8 cellular contexts compared by ENCODE assay signal in genomic region chr3:49813497-49814174, GRCh38. TPM values are rescaled to one million over a fixed set of nuclear protein-coding genes. Genes with fewer than 3 reads are reported as not detected.
DNase-seq lines count a peak whose midpoint lies in the region; ATAC-seq and TF ChIP-seq lines count a peak whose summit lies in the region.

UBA7 (minus strand) TSS chr3:49813953; CDS start chr3:49813787, 166 bp downstream.

- intact Hi-C loops in CD4-positive, alpha-beta memory T cell (cut with micrococcal nuclease), result loop anchor here (1.0 kb wide), 1 partner anchor 10 kb away; the partner anchor contains the start of gene INKA1
- intact Hi-C loops in left ventricle myocardium inferior (cut with micrococcal nuclease), result no loop called here

- peak in 4 of 5 donors; percentile 43 to 56 (median 49) for DNase-seq in CD4-positive, alpha-beta memory T cell
- peak; percentile 11 for DNase-seq in NCI-H446 treated with DMSO at 0.1 percent for 48 hours (lab: John Stamatoyannopoulos, UW)
- DNase-seq in left ventricle myocardium inferior, result peak; percentile 48
- DNase-seq in HEK293T (ENCODE audit: extremely low spot score), result no peak
- no peak for DNase-seq in SKM-1 treated with dmso at 0.1 percent for 144 hours (lab: John Stamatoyannopoulos, UW; ENCODE audit: unreplicated experiment)

- peak within 1 kb of the TSS; percentile 60 to 82 for H3K4me3 ChIP-seq in CD4-positive, alpha-beta memory T cell (ENCODE audit: low read length in 2 of 2)
- H3K4me3 ChIP-seq in left ventricle myocardium inferior (peak within 1 kb of the TSS; percentile 67), skeletal muscle satellite cell (ENCODE audit: low read length) (peak within 1 kb of the TSS; percentile 70)

- peak within 1 kb of the TSS; percentile 70 for H3K9ac ChIP-seq in skeletal muscle satellite cell (ENCODE audit: low read depth, low read length)

- H3K27ac Mint-ChIP-seq in CD4-positive, alpha-beta memory T cell, result peak within 1 kb of the TSS; percentile 93 to 98 (median 96)

- peaks cover 14 to 44% (median 27%) of the 10 kb centered on the region in 4 donors for H3K4me1 Mint-ChIP-seq in CD4-positive, alpha-beta memory T cell

- CTCF ChIA-PET in CD4-positive, alpha-beta memory T cell (lab: Charles Lee; ENCODE audit: partially characterized antibody), result interaction anchor here (0.5 to 6.2 kb wide), 10 partner anchors 8 to 1990 kb away, joined by 3 to 47 read pairs (median 4); partner anchors contain the start of genes CDHR4 and INKA1
- CTCF ChIA-PET in HEK293T (lab: Yijun Ruan, JAX), result no interaction called here

- peak within 1 kb of the TSS; percentile 91 for H3K4me2 ChIP-seq in skeletal muscle satellite cell (ENCODE audit: low read length)

- no peaks in the 10 kb centered on the region for H3K9me3 Mint-ChIP-seq in CD4-positive, alpha-beta memory T cell

- H3K4me3 Mint-ChIP-seq in CD4-positive, alpha-beta memory T cell, result peak within 1 kb of the TSS; percentile 94 to 99 (median 97)

- TF ChIP-seq CTCF in left ventricle myocardium inferior (IDR thresholded peaks at IDR 0.05; ENCODE audit: borderline replicate concordance), result no peak

- H3K9me3 ChIP-seq in CD4-positive, alpha-beta memory T cell (ENCODE audit: control insufficient read depth in 1 of 2, low read length in 2 of 2), result no peaks in the 10 kb centered on the region
- no peaks in the 10 kb centered on the region for H3K9me3 ChIP-seq in left ventricle myocardium inferior (replicated peaks)
- no peaks in the 10 kb centered on the region for H3K9me3 ChIP-seq in skeletal muscle satellite cell (replicated peaks; ENCODE audit: low read length)

- peak within 1 kb of the TSS; percentile 79 for H3K27ac ChIP-seq in CD4-positive, alpha-beta memory T cell (ENCODE audit: low read depth, low read length)
- no peak within 1 kb of the TSS for H3K27ac ChIP-seq in adipose tissue (ENCODE audit: low read depth, low read length)
- H3K27ac ChIP-seq in left ventricle myocardium inferior (replicated peaks), result peak within 1 kb of the TSS; percentile 88

- H3K4me1 ChIP-seq in CD4-positive, alpha-beta memory T cell (ENCODE audit: insufficient read depth, low read length), result peaks cover 30% of the 10 kb centered on the region
- H3K4me1 ChIP-seq in left ventricle myocardium inferior, result peaks cover 37% of the 10 kb centered on the region
- peaks cover 12% of the 10 kb centered on the region for H3K4me1 ChIP-seq in skeletal muscle satellite cell (ENCODE audit: control insufficient read depth, insufficient read depth, low read length)

- peaks cover 20 to 44% of the 10 kb centered on the region in 2 donors for H3K36me3 Mint-ChIP-seq in CD4-positive, alpha-beta memory T cell

- peaks cover 38% of the 10 kb centered on the region for H3K36me3 ChIP-seq in CD4-positive, alpha-beta memory T cell (ENCODE audit: insufficient read depth, low read length)
- H3K36me3 ChIP-seq in left ventricle myocardium inferior, result peaks cover 26% of the 10 kb centered on the region
- no peaks in the 10 kb centered on the region for H3K36me3 ChIP-seq in skeletal muscle satellite cell (ENCODE audit: insufficient read depth, low read length)

- POLR2A ChIA-PET in CD4-positive, alpha-beta memory T cell (lab: Charles Lee; ENCODE audit: partially characterized antibody), result interaction anchor here (0.7 to 5.0 kb wide), 12 partner anchors 10 to 792 kb away, joined by 3 to 87 read pairs (median 4); partner anchors contain the start of genes INKA1, IP6K1, NDUFAF3 and RBM5
- POLR2A ChIA-PET in HEK293T (lab: Yijun Ruan, JAX), result interaction anchor here (3.0 kb wide), 1 partner anchor 11 kb away, joined by 9 read pairs; the partner anchor contains the start of gene INKA1

- ATAC-seq in GM21423 (IDR thresholded peaks at IDR 0.05; ENCODE audit: unreplicated experiment), result peak; percentile 87

- H3K27me3 Mint-ChIP-seq in CD4-positive, alpha-beta memory T cell, result no peaks in the 10 kb centered on the region

- 5 to 17% (median 6%) methylated on average over 9 of the region's 9 CpGs for WGBS in adipose tissue, 3 donors

- no peaks in the 10 kb centered on the region for H3K27me3 ChIP-seq in CD4-positive, alpha-beta memory T cell (ENCODE audit: insufficient read depth, low read length)
- H3K27me3 ChIP-seq in left ventricle myocardium inferior (ENCODE audit: low read depth), result no peaks in the 10 kb centered on the region
- H3K27me3 ChIP-seq in skeletal muscle satellite cell (ENCODE audit: control insufficient read depth, insufficient read depth, low read length), result no peaks in the 10 kb centered on the region

TF ChIP-seq in HEK293T, 16 proteins besides CTCF, POLR2A, EP300 and RAD21:
- TF ChIP-seq SP1 (IDR thresholded peaks at IDR 0.05), result no peak
- TF ChIP-seq SUZ12 (IDR thresholded peaks at IDR 0.05), result no peak
- no peak for TF ChIP-seq ELF4 (IDR thresholded peaks at IDR 0.05)
TF ChIP-seq in HEK293T: peak in this region for 0.

RNA-seq across cellular contexts. Expression of gene UBA7, which starts in this region (rescaled TPM):
- total RNA-seq in CD4-positive, alpha-beta memory T cell, result 100 to 1,000 TPM; 269 to 299 TPM
- 10 to 100 TPM; 39.8 to 45.7 TPM for polyA plus RNA-seq in CD4-positive, alpha-beta memory T cell
- 10 to 100 TPM; 25.7 to 47.6 (median 31.2) TPM for polyA plus RNA-seq in adipose tissue
- total RNA-seq in left ventricle myocardium inferior, result 25.1 TPM
- 15.0 and 17.7 TPM in 2 replicates for total RNA-seq in skeletal muscle satellite cell (2012; rRNA removed)

Comparison
In these comparisons a context has a peak if more than half of its experiments do, and no peak if none do; other contexts are left out.
1. RNA of gene UBA7 (total RNA-seq): 269 to 299 TPM in CD4-positive, alpha-beta memory T cell; 25.1 TPM in left ventricle myocardium inferior (single experiment); every median in the first group is over 10 times any median in the second.
2. DNase-seq: peak in CD4-positive, alpha-beta memory T cell (4 of 5), NCI-H446 treated with DMSO at 0.1 percent for 48 hours (single experiment) and left ventricle myocardium inferior (single experiment); none in HEK293T (single experiment) and SKM-1 treated with dmso at 0.1 percent for 144 hours (single experiment).
3. Peak in every context shown above with its lines, with median percentiles within 50 percentile points of each other: H3K4me3 ChIP-seq.